Comparison of ENCODE assay signal across 14 cellular contexts in genomic region chr14:64757601-64758000, GRCh38. TPM values are rescaled to one million over a fixed set of nuclear protein-coding genes. Genes with fewer than 3 reads are reported as not detected.
DNase-seq lines count a peak whose midpoint lies in the region; ATAC-seq, FAIRE-seq and TF ChIP-seq lines count a peak whose summit lies in the region.
"Had no signal": no experiment of that assay in that cellular context is flagged by ENCODE, and none has a peak within 500 bp of the region (broad histone marks: within the 10 kb centered on the region; RNA-seq: fewer than 3 reads in every experiment).

No MANE protein-coding gene starts in this region.

- peaks cover 53% of the 10 kb centered on the region for H3K4me1 Mint-ChIP-seq in CD4-positive, alpha-beta T cell (ENCODE audit: low read depth)

- H3K4me3 ChIP-seq in ascending aorta (no peak overlapping the region), keratinocyte (ENCODE audit: control insufficient read depth in 2 of 3, extremely low read depth in 1 of 3, insufficient read depth in 2 of 3, low read depth in 1 of 3, low read length in 3 of 3) (no peak overlapping the region), skin epidermis (no peak overlapping the region), WERI-Rb-1 (ENCODE audit: low read depth, low read length) (no peak overlapping the region)

- no peaks in the 10 kb centered on the region for H3K27me3 ChIP-seq in CD4-positive, alpha-beta T cell (ENCODE audit: control insufficient read depth, insufficient read depth, low read length)
- H3K27me3 ChIP-seq in ascending aorta (no peaks in the 10 kb centered on the region), keratinocyte (ENCODE audit: control insufficient read depth, extremely low read depth, insufficient read depth, low read length) (no peaks in the 10 kb centered on the region), WERI-Rb-1 (ENCODE audit: insufficient read depth, low read depth, severe bottlenecking) (no peaks in the 10 kb centered on the region)

- no peak for ATAC-seq in CD4-positive, alpha-beta T cell (ENCODE audit: poor library complexity)

- dilution Hi-C loops in keratinocyte (cut with MboI; ENCODE audit: extremely low pct_ligation_motif_present, low sequenced_read_pairs): no loop called here

- peak overlapping the region; percentile 62 for H3K4me2 ChIP-seq in keratinocyte (ENCODE audit: control insufficient read depth, extremely low read depth, insufficient read depth, low read depth, low read length)

- no peaks in the 10 kb centered on the region for H3K79me2 ChIP-seq in keratinocyte (ENCODE audit: control insufficient read depth, insufficient read depth, low read length)

- no peak for FAIRE-seq in keratinocyte (lab: Jason Lieb, UNC)
- no peak for FAIRE-seq in GM12892 (lab: Jason Lieb, UNC)

- no peaks in the 10 kb centered on the region for H3K36me3 Mint-ChIP-seq in CD4-positive, alpha-beta T cell (ENCODE audit: low read depth)

- H3K4me1 ChIP-seq in ascending aorta (peaks cover 20 to 43% of the 10 kb centered on the region in 2 donors), keratinocyte (ENCODE audit: control insufficient read depth, extremely low read depth, insufficient read depth, low read length) (peaks cover 77% of the 10 kb centered on the region)

- no peak overlapping the region for H3K4me3 Mint-ChIP-seq in CD4-positive, alpha-beta T cell
- H3K4me3 Mint-ChIP-seq: T-helper 2 cell treated with Interferon-gamma antibody and Interleukin-4, amounts not matched to agents 5 μg/mL and 100 μg/mL, for 36 hours had no signal

- no peaks in the 10 kb centered on the region for H3K27me3 Mint-ChIP-seq in CD4-positive, alpha-beta T cell

- H3K36me3 ChIP-seq in ascending aorta: no peaks in the 10 kb centered on the region
- H3K36me3 ChIP-seq in keratinocyte (ENCODE audit: control insufficient read depth in 2 of 2, extremely low read depth in 1 of 2, insufficient read depth in 2 of 2, low read length in 2 of 2): no peaks in the 10 kb centered on the region
- H3K36me3 ChIP-seq in WERI-Rb-1: no peaks in the 10 kb centered on the region

- no peak for TF ChIP-seq POLR2A in GM12892 (IDR thresholded peaks at IDR 0.05; ENCODE audit: low read depth, low read length)

- H3K27ac ChIP-seq in CD4-positive, alpha-beta T cell (ENCODE audit: low read depth, low read length): peak overlapping the region; percentile 52
- H3K27ac ChIP-seq in ascending aorta (peak overlapping the region; percentile 58 to 61), keratinocyte (ENCODE audit: control insufficient read depth, insufficient read depth, low read length) (peak overlapping the region; percentile 88), skin epidermis (peak overlapping the region in 17 of 21 experiments; percentile 2 to 89 (median 49)), WERI-Rb-1 (no peak overlapping the region)

- no peaks in the 10 kb centered on the region for H3K9me3 ChIP-seq in CD4-positive, alpha-beta T cell (ENCODE audit: control insufficient read depth, low read length)
- H3K9me3 ChIP-seq in ascending aorta: no peaks in the 10 kb centered on the region
- no peaks in the 10 kb centered on the region for H3K9me3 ChIP-seq in keratinocyte (ENCODE audit: control insufficient read depth, low read depth, low read length)
- H3K9me3 ChIP-seq in WERI-Rb-1 (ENCODE audit: severe bottlenecking): no peaks in the 10 kb centered on the region

- H2AFZ ChIP-seq in keratinocyte (ENCODE audit: control insufficient read depth, low read length): no peak overlapping the region

- no peak for DNase-seq in CD4-positive, alpha-beta T cell
- no peak for DNase-seq in ascending aorta (ENCODE audit: low spot score in 2 of 2)
- no peak for DNase-seq in keratinocyte (ENCODE audit: low read depth, low spot score)
- no peak for DNase-seq in GM12892 (ENCODE audit: insufficient read length)
- DNase-seq in NK-92 treated with Interleukin-12 subunit alpha and Interleukin-12 subunit beta, amount 100 ng/mL, for 24 hours (lab: John Stamatoyannopoulos, UW): no peak
- no peak for DNase-seq in WERI-Rb-1
- DNase-seq in NCI-H526 (lab: John Stamatoyannopoulos, UW): no peak
- DNase-seq: NCI-H1105 treated with DMSO at 0.1 percent for 48 hours; NCI-H345; nucleus accumbens; stimulated activated CD4-positive, alpha-beta T cell treated with anti-CD3 and anti-CD28 coated beads, Interleukin-15, amount 100 ng/mL, for 24 hours had no signal

- peak overlapping the region; percentile 87 for H3K27ac Mint-ChIP-seq in CD4-positive, alpha-beta T cell
- H3K27ac Mint-ChIP-seq: activated T-helper 2 cell treated with anti-CD3 and anti-CD28 coated beads, Interferon-gamma antibody, Interleukin-2, Interleukin-4, amounts not matched to agents 10 μg/mL and 5 μg/mL and 100 μg/mL, durations not matched to agents 14 hours and 24 hours and 36 hours; T-helper 2 cell treated with Interferon-gamma antibody and Interleukin-4, amounts not matched to agents 5 μg/mL and 100 μg/mL, for 36 hours had no signal

- intact Hi-C loops in CD4-positive, alpha-beta T cell (cut with DNase I, micrococcal nuclease): loop anchor here in 1 of 2 experiments (5.0 kb wide), 1 partner anchor 50 kb away; no protein-coding TSS in a partner anchor
- intact Hi-C loops in ascending aorta (cut with DNase I): no loop called here

- H3K9me3 Mint-ChIP-seq in CD4-positive, alpha-beta T cell: no peaks in the 10 kb centered on the region
- H3K9me3 Mint-ChIP-seq: activated T-helper 2 cell treated with anti-CD3 and anti-CD28 coated beads, Interferon-gamma antibody, Interleukin-2, Interleukin-4, amounts not matched to agents 10 μg/mL and 5 μg/mL and 100 μg/mL, durations not matched to agents 14 hours and 24 hours and 36 hours; T-helper 2 cell treated with Interferon-gamma antibody and Interleukin-4, amounts not matched to agents 5 μg/mL and 100 μg/mL, for 36 hours had no signal

- no peaks in the 10 kb centered on the region for H4K20me1 ChIP-seq in keratinocyte (ENCODE audit: control insufficient read depth, extremely low read depth, insufficient read depth, low read length)

- no peaks in the 10 kb centered on the region for H3K9me1 ChIP-seq in keratinocyte (ENCODE audit: control insufficient read depth, extremely low read depth, insufficient read depth, low read length)

- peak overlapping the region; percentile 81 for H3K9ac ChIP-seq in keratinocyte (ENCODE audit: control insufficient read depth, extremely low read depth, insufficient read depth, low read length)

- TF ChIP-seq CTCF in CD4-positive, alpha-beta T cell (IDR thresholded peaks at IDR 0.05): no peak
- TF ChIP-seq CTCF in ascending aorta (IDR thresholded peaks at IDR 0.05) (no peak), keratinocyte (optimal IDR thresholded peaks at IDR 0.05 in 1 of 3, IDR thresholded peaks at IDR 0.05 in 1 of 3, conservative IDR thresholded peaks at IDR 0.05 in 1 of 3; ENCODE audit: extremely low read depth in 1 of 3, insufficient read depth in 2 of 3, low read length in 3 of 3) (no peak), WERI-Rb-1 (IDR thresholded peaks at IDR 0.05; ENCODE audit: low read depth, low read length) (no peak)

- POLR2A ChIA-PET in CD4-positive, alpha-beta T cell (lab: Charles Lee): no interaction called here

- CTCF ChIA-PET in CD4-positive, alpha-beta T cell (lab: Charles Lee): no interaction called here

RNA-seq across cellular contexts. Expression of gene PLEKHG3, which starts 53.4 kb away (rescaled TPM):
- 10 to 100 TPM; 12.1 to 13.3 TPM for total RNA-seq in CD4-positive, alpha-beta T cell
- total RNA-seq in ascending aorta: 134 TPM
- polyA plus RNA-seq in keratinocyte: 71.0 to 89.1 TPM (median 73.2 TPM) in 3 replicates
- 19.7 TPM for polyA plus RNA-seq in keratinocyte (2011; ENCODE audit: low read depth)
- 49.2 and 65.2 TPM in 2 replicates for polyA plus RNA-seq in keratinocyte (2011; cell fraction: cytosol; rRNA removed)
- polyA plus RNA-seq in keratinocyte (2011; cell fraction: nucleus; rRNA removed): 171 and 186 TPM in 2 replicates
- 36.9 and 94.1 TPM in 2 replicates for polyA plus RNA-seq in keratinocyte (2012; ENCODE audit: low replicate concordance)
- 96.2 to 104 TPM (median 102 TPM) in 3 replicates for polyA minus RNA-seq in keratinocyte
- 107 TPM for polyA minus RNA-seq in keratinocyte (2011; cell fraction: cytosol; rRNA and poly(A)+ RNA removed)
- polyA minus RNA-seq in keratinocyte (2011; cell fraction: nucleus; rRNA and poly(A)+ RNA removed): 103 and 143 TPM in 2 replicates
- polyA plus RNA-seq in GM12892 (2012; ENCODE audit: missing spikeins): 0.30 TPM
